Comparison of ENCODE assay signal across 25 cellular contexts in genomic region chr3:164450276-164450905, GRCh38.
DNase-seq lines count a peak whose midpoint lies in the region; ATAC-seq, FAIRE-seq and TF ChIP-seq lines count a peak whose summit lies in the region.
"Had no signal": no experiment of that assay in that cellular context is flagged by ENCODE, and none has a peak within 500 bp of the region (broad histone marks: within the 10 kb centered on the region; RNA-seq: fewer than 3 reads in every experiment).

No MANE protein-coding gene starts in this region.

- H3K9me3 Mint-ChIP-seq in type B pancreatic cell = no peaks in the 10 kb centered on the region

- ATAC-seq in GM21367 (IDR thresholded peaks at IDR 0.05; ENCODE audit: unreplicated experiment) (no peak), GM19035 (IDR thresholded peaks at IDR 0.05; ENCODE audit: unreplicated experiment) (no peak)
- ATAC-seq: activated CD8-positive, alpha-beta T cell treated with anti-CD3 and anti-CD28 coated beads for 36 hours; activated T-cell treated with anti-CD3 and anti-CD28 coated beads, Interleukin-2, amount 50 U/mL, for 4 hours; HCT116; mucosa of descending colon had no signal

- CTCF ChIA-PET in RWPE1 (lab: Yijun Ruan, JAX) = no interaction called here

- POLR2A ChIA-PET in RWPE1 (lab: Yijun Ruan, JAX; ENCODE audit: low non-redundant PET) = no interaction called here

- DNase-seq in HS-5 (ENCODE audit: low read depth) (peak; percentile 45), iris pigment epithelial cell (ENCODE audit: low read depth) (peak; percentile 28), type B pancreatic cell (ENCODE audit: extremely low spot score, unreplicated experiment) (no peak), RWPE1 (ENCODE audit: low spot score) (no peak)
- no peak for DNase-seq in effector CD8-positive, alpha-beta T cell (lab: John Stamatoyannopoulos, UW)
- DNase-seq: activated CD8-positive, alpha-beta T cell treated with anti-CD3 and anti-CD28 coated beads for 36 hours; activated T-cell treated with anti-CD3 and anti-CD28 coated beads, Interleukin-2, amount 50 U/mL, for 4 hours; AML-193; COR-L47; dorsolateral prefrontal cortex; KBM-7; mucosa of descending colon; NCI-H1048; NCI-H2107; NCI-H526; SIG-M5; stimulated activated naive CD4-positive, alpha-beta T cell treated with Interleukin-2 at 50 U/mL for 16 hours; WERI-Rb-1 had no signal

- peak overlapping the region; percentile 86 for H3K27ac Mint-ChIP-seq in type B pancreatic cell
- H3K27ac Mint-ChIP-seq: activated CD8-positive, alpha-beta T cell treated with anti-CD3 and anti-CD28 coated beads for 36 hours; activated naive CD4-positive, alpha-beta T cell treated with anti-CD3 and anti-CD28 coated beads, Interleukin-2, amount 50 U/mL, for 24 hours; T-helper 1 cell treated with Interleukin-12 subunit alpha and Interleukin-12 subunit beta and Interleukin-4 antibody, amounts not matched to agents 30 μg/mL and 1 μg/mL, for 36 hours had no signal

- peaks cover 6% of the 10 kb centered on the region for H3K4me1 Mint-ChIP-seq in type B pancreatic cell (ENCODE audit: unreplicated experiment)
- H3K4me1 Mint-ChIP-seq: activated naive CD4-positive, alpha-beta T cell treated with anti-CD3 and anti-CD28 coated beads, Interleukin-2, amount 50 U/mL, for 24 hours had no signal

- no peaks in the 10 kb centered on the region for H3K36me3 Mint-ChIP-seq in type B pancreatic cell
- H3K36me3 Mint-ChIP-seq: activated naive CD4-positive, alpha-beta T cell treated with anti-CD3 and anti-CD28 coated beads, Interleukin-2, amount 50 U/mL, for 24 hours had no signal

- no peaks in the 10 kb centered on the region for H3K27me3 Mint-ChIP-seq in type B pancreatic cell
- H3K27me3 Mint-ChIP-seq: activated CD8-positive, alpha-beta T cell treated with anti-CD3 and anti-CD28 coated beads for 36 hours; activated naive CD4-positive, alpha-beta T cell treated with anti-CD3 and anti-CD28 coated beads, Interleukin-2, amount 50 U/mL, for 24 hours had no signal

- peak; percentile 99 for FAIRE-seq in endometrium (lab: Jason Lieb, UNC)

- no peak overlapping the region for H3K4me3 Mint-ChIP-seq in type B pancreatic cell
- H3K4me3 Mint-ChIP-seq: activated CD8-positive, alpha-beta T cell treated with anti-CD3 and anti-CD28 coated beads for 36 hours; activated naive CD4-positive, alpha-beta T cell treated with anti-CD3 and anti-CD28 coated beads, Interleukin-2, amount 50 U/mL, for 24 hours; activated T-cell treated with anti-CD3 and anti-CD28 coated beads, Interleukin-2, amount 50 U/mL, for 4 hours; T-helper 1 cell treated with Interleukin-12 subunit alpha and Interleukin-12 subunit beta and Interleukin-4 antibody, amounts not matched to agents 30 μg/mL and 1 μg/mL, for 36 hours had no signal

- H3K27ac ChIP-seq in RWPE1 = no peak overlapping the region
- H3K27ac ChIP-seq: dorsolateral prefrontal cortex, neutrophil, WERI-Rb-1 had no signal

- no peak for TF ChIP-seq CTCF in type B pancreatic cell (conservative IDR thresholded peaks at IDR 0.05)
- TF ChIP-seq CTCF in RWPE1 (conservative IDR thresholded peaks at IDR 0.05; ENCODE audit: low read depth) = no peak

Comparison
In these comparisons a context has a peak if more than half of its experiments do, and no peak if none do; other contexts are left out.
1. DNase-seq: peak in HS-5 (single experiment) and iris pigment epithelial cell (single experiment); none in type B pancreatic cell (single experiment), RWPE1 (single experiment) and effector CD8-positive, alpha-beta T cell (single experiment).